Comparison of ENCODE assay signal across 17 cellular contexts in the genomic region with DNA sequence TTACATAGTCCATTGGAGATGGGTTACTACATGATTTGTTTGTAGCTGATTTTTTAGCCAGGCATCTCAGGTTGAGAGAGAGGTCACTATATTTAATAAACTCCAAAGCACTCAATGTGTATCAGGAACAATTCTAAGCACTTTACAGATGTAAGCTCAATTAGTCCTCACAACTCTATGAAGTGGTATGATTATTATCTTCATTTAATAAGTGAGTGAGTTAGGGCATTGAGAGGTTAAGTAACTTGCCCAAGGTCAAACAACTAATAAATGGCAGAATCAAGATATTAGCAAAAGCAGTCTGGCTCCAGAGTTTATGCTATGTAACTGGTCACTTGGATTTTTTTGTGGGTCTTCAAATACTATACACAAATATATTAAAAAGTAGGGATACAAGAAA. TPM values are rescaled to one million over a fixed set of nuclear protein-coding genes. Genes with fewer than 3 reads are reported as not detected.
"Had no signal": no experiment of that assay in that cellular context is flagged by ENCODE, and none has a peak within 500 bp of the region (broad histone marks: within the 10 kb centered on the region; RNA-seq: fewer than 3 reads in every experiment).

No MANE protein-coding gene starts in this region.

- H3K4me2 ChIP-seq: hepatocyte had no signal

- H3K4me3 ChIP-seq: coronary artery, dorsolateral prefrontal cortex, esophagus muscularis mucosa, gastroesophageal sphincter, heart left ventricle, hepatocyte, left lung, lower lobe of right lung, mucosa of descending colon had no signal

- H3K4me1 ChIP-seq: foreskin keratinocyte, left lung, lower lobe of right lung had no signal

- H2AFZ ChIP-seq: hepatocyte had no signal

- H3K9me3 ChIP-seq: esophagus muscularis mucosa, gastroesophageal sphincter, heart left ventricle, left lung, lower lobe of right lung, mucosa of descending colon had no signal

- H3K27ac ChIP-seq: coronary artery, dorsolateral prefrontal cortex, esophagus muscularis mucosa, foreskin keratinocyte, gastroesophageal sphincter, heart left ventricle, hepatocyte, left lung, lower lobe of right lung had no signal

- DNase-seq: dermis blood vessel endothelial cell; dorsolateral prefrontal cortex; effector CD4-positive, alpha-beta T cell; effector memory CD4-positive, alpha-beta T cell; foreskin keratinocyte; heart left ventricle; immature natural killer cell; left cardiac atrium; left lung; left ventricle myocardium superior; lower lobe of right lung; mesenchymal stem cell; mucosa of descending colon had no signal

- H3K36me3 ChIP-seq: esophagus muscularis mucosa, gastroesophageal sphincter, heart left ventricle, left lung, lower lobe of right lung had no signal

- H3K27me3 ChIP-seq: dorsolateral prefrontal cortex, esophagus muscularis mucosa, foreskin keratinocyte, gastroesophageal sphincter, heart left ventricle, hepatocyte, left lung had no signal

- H3K79me2 ChIP-seq: hepatocyte had no signal

RNA-seq across cellular contexts. Expression of gene ABI3BP, which starts 56.3 kb away (rescaled TPM):
- polyA plus RNA-seq: immature natural killer cell had no signal
